Comparison of ENCODE assay signal across 17 cellular contexts in genomic region chr15:63715818-63716217, GRCh38.
DNase-seq lines count a peak whose midpoint lies in the region; ATAC-seq and TF ChIP-seq lines count a peak whose summit lies in the region.
"Had no signal": no experiment of that assay in that cellular context is flagged by ENCODE, and none has a peak within 500 bp of the region (broad histone marks: within the 10 kb centered on the region; RNA-seq: fewer than 3 reads in every experiment).

No MANE protein-coding gene starts in this region.

- no peak overlapping the region for H3K23ac ChIP-seq in mesendoderm (ENCODE audit: low read length)

- H2BK120ac ChIP-seq in mesendoderm (ENCODE audit: low read depth, low read length): no peak overlapping the region

- no peak for TF ChIP-seq CTCF in HFFc6 (IDR thresholded peaks at IDR 0.05)

- WGBS in mesendoderm (ENCODE audit: extremely low coverage, insufficient coverage, low lambda C conversion rate): no CpG with 5 or more reads among the region's 5 CpGs

- no peak overlapping the region for H2BK15ac ChIP-seq in mesendoderm (replicated peaks; ENCODE audit: low read depth)

- H3K27ac ChIP-seq in CD4-positive, CD25-positive, alpha-beta regulatory T cell (ENCODE audit: insufficient read depth, low read length, poor library complexity, severe bottlenecking): peak overlapping the region; percentile 58
- H3K27ac ChIP-seq in mesendoderm (ENCODE audit: low read depth, low read length): no peak overlapping the region
- H3K27ac ChIP-seq: brain microvascular endothelial cell, C4-2B, pancreas, suprapubic skin had no signal

- no peaks in the 10 kb centered on the region for H3K79me1 ChIP-seq in mesendoderm (ENCODE audit: low read length)

- H3K18ac ChIP-seq in mesendoderm (ENCODE audit: low read length): no peak overlapping the region

- no peaks in the 10 kb centered on the region for H3K9me3 Mint-ChIP-seq in CD4-positive, CD25-positive, alpha-beta regulatory T cell
- H3K9me3 Mint-ChIP-seq in HFFc6: no peaks in the 10 kb centered on the region

- peaks cover 16% of the 10 kb centered on the region for H3K4me1 ChIP-seq in CD4-positive, CD25-positive, alpha-beta regulatory T cell (ENCODE audit: control insufficient read depth, insufficient read depth, low read length, poor library complexity, severe bottlenecking)
- no peaks in the 10 kb centered on the region for H3K4me1 ChIP-seq in mesendoderm (ENCODE audit: control insufficient read depth, low read depth, low read length)

- H3K4ac ChIP-seq in mesendoderm (ENCODE audit: low read depth, low read length): no peak overlapping the region

- no peak overlapping the region for H2BK5ac ChIP-seq in mesendoderm (ENCODE audit: low read length)

- H3K9me3 ChIP-seq in CD4-positive, CD25-positive, alpha-beta regulatory T cell (ENCODE audit: control insufficient read depth in 2 of 2, low read length in 2 of 2): no peaks in the 10 kb centered on the region
- H3K9me3 ChIP-seq: pancreas, suprapubic skin had no signal

- H3K4me1 Mint-ChIP-seq in CD4-positive, CD25-positive, alpha-beta regulatory T cell: peaks cover 11 to 27% (median 20%) of the 10 kb centered on the region in 4 donors
- H3K4me1 Mint-ChIP-seq in HFFc6 (ENCODE audit: low read depth): peaks cover 42% of the 10 kb centered on the region

- H2AK5ac ChIP-seq in mesendoderm (ENCODE audit: low read length): no peak overlapping the region

- H3K36me3 ChIP-seq in CD4-positive, CD25-positive, alpha-beta regulatory T cell (ENCODE audit: control insufficient read depth, insufficient read depth, low read length): peaks cover 67% of the 10 kb centered on the region
- H3K36me3 ChIP-seq in mesendoderm (ENCODE audit: control insufficient read depth, insufficient read depth, low read length): no peaks in the 10 kb centered on the region

- no peak overlapping the region for H3K4me2 ChIP-seq in mesendoderm (ENCODE audit: low read length)

- no peak overlapping the region for H3K4me3 Mint-ChIP-seq in CD4-positive, CD25-positive, alpha-beta regulatory T cell
- H3K4me3 Mint-ChIP-seq in HFFc6: no peak overlapping the region

- H3K27me3 ChIP-seq in CD4-positive, CD25-positive, alpha-beta regulatory T cell (ENCODE audit: control insufficient read depth, insufficient read depth, low read length): no peaks in the 10 kb centered on the region
- H3K27me3 ChIP-seq in mesendoderm (ENCODE audit: insufficient read depth, low read length, poor library complexity): no peaks in the 10 kb centered on the region
- H3K27me3 ChIP-seq: brain microvascular endothelial cell, pancreas, suprapubic skin had no signal

- no peak overlapping the region for H3K56ac ChIP-seq in mesendoderm (ENCODE audit: low read length)

- peak overlapping the region; percentile 63 to 83 (median 77) for H3K27ac Mint-ChIP-seq in CD4-positive, CD25-positive, alpha-beta regulatory T cell
- peak overlapping the region; percentile 14 for H3K27ac Mint-ChIP-seq in HFFc6

- H4K8ac ChIP-seq in mesendoderm (ENCODE audit: low read depth, low read length): no peak overlapping the region

- no peak overlapping the region for H3K9ac ChIP-seq in mesendoderm (ENCODE audit: low read length)

- H3K79me2 ChIP-seq in mesendoderm (ENCODE audit: control insufficient read depth, insufficient read depth, low read length): no peaks in the 10 kb centered on the region

- no peak overlapping the region for H4K5ac ChIP-seq in mesendoderm (ENCODE audit: low read length)

- H3K27me3 Mint-ChIP-seq in CD4-positive, CD25-positive, alpha-beta regulatory T cell: no peaks in the 10 kb centered on the region
- peaks cover 3% of the 10 kb centered on the region; the same call in 1 of the 2 replicates for H3K27me3 Mint-ChIP-seq in HFFc6 (ENCODE audit: insufficient read depth)

- H3K36me3 Mint-ChIP-seq in CD4-positive, CD25-positive, alpha-beta regulatory T cell: peaks cover 49% of the 10 kb centered on the region
- peaks cover 17% of the 10 kb centered on the region for H3K36me3 Mint-ChIP-seq in HFFc6 (ENCODE audit: low read depth)

- DNase-seq in CD4-positive, CD25-positive, alpha-beta regulatory T cell: no peak
- DNase-seq in HFFc6 (no peak), astrocyte of the hippocampus (ENCODE audit: low read depth, low spot score) (peak; percentile 24), mesendoderm (peak; percentile 10), NCI-H510A (lab: John Stamatoyannopoulos, UW) (no peak), anterior cingulate cortex (lab: John Stamatoyannopoulos, UW) (no peak)
- DNase-seq: activated effector memory CD4-positive, alpha-beta T cell treated with anti-CD3 and anti-CD28 coated beads, Interleukin-2, amount 50 U/mL, for 16 hours; brain microvascular endothelial cell; glutamatergic neuron; NCI-H1092; NCI-H2171 treated with DMSO at 0.1 percent for 48 hours; NK-92 treated with Interleukin-12 subunit alpha and Interleukin-12 subunit beta, amount 100 ng/mL, for 24 hours; pancreas had no signal

- no peak for ATAC-seq in CD4-positive, CD25-positive, alpha-beta regulatory T cell (ENCODE audit: low read depth in 2 of 2)
- no peak for ATAC-seq in GM18868 (IDR thresholded peaks at IDR 0.05; ENCODE audit: unreplicated experiment)
- no peak for ATAC-seq in HG02642 (IDR thresholded peaks at IDR 0.05; ENCODE audit: poor library complexity, unreplicated experiment)
- ATAC-seq: pancreas had no signal

- no peak overlapping the region for H3K4me3 ChIP-seq in CD4-positive, CD25-positive, alpha-beta regulatory T cell (ENCODE audit: low read depth, low read length)
- no peak overlapping the region for H3K4me3 ChIP-seq in mesendoderm (ENCODE audit: low read length)
- H3K4me3 ChIP-seq: pancreas, suprapubic skin had no signal

Comparison
In these comparisons a context has a peak if more than half of its experiments do, and no peak if none do; other contexts are left out.
1. DNase-seq: peak in astrocyte of the hippocampus (single experiment) and mesendoderm (single experiment); none in CD4-positive, CD25-positive, alpha-beta regulatory T cell (0 of 3), HFFc6 (single experiment), NCI-H510A (single experiment) and anterior cingulate cortex (0 of 58).